18 cellular contexts compared by ENCODE assay signal in the genomic region with DNA sequence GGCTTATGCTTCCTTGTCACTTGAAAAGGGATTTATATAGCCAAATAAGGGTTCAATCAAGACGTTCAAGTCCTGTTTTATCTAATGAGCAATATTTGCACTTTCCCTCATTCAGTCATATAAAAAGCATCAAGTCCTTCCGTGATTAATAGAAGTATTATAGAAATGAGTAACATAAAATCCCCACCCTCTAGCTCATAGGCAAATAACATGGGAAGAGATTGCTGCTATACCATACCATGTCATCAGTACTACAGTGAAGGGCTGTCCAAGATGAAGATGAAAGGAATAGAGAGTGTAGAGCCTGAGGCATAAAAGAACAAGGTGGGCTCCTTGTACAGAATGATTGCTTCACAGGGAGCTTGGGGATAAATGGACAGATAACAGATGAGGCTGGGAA. TPM values are rescaled to one million over a fixed set of nuclear protein-coding genes. Genes with fewer than 3 reads are reported as not detected.
A peak's percentile ranks its signal among the peaks of the same experiment; 100 is the strongest.
DNase-seq lines count a peak whose midpoint lies in the region; ATAC-seq and TF ChIP-seq lines count a peak whose summit lies in the region.
"Had no signal": no experiment of that assay in that cellular context is flagged by ENCODE, and none has a peak within 500 bp of the region (broad histone marks: within the 10 kb centered on the region; RNA-seq: fewer than 3 reads in every experiment).

No MANE protein-coding gene starts in this region.

- no peak overlapping the region for H3K4me3 Mint-ChIP-seq in stimulated activated naive CD8-positive, alpha-beta T cell treated with anti-CD3 and anti-CD28 coated beads, Interleukin-15, amount 100 ng/mL, for 72 hours
- H3K4me3 Mint-ChIP-seq in stimulated activated effector memory CD8-positive, alpha-beta T cell treated with anti-CD3 and anti-CD28 coated beads, Interleukin-12 subunit alpha, Interleukin-12 subunit beta, amount 100 ng/mL, for 72 hours, result no peak overlapping the region
- H3K4me3 Mint-ChIP-seq: CD4-positive, alpha-beta T cell; GM23338; H9 had no signal

- no peak overlapping the region for H3K9ac ChIP-seq in PC-3 (ENCODE audit: low read length)
- no peak overlapping the region for H3K9ac ChIP-seq in Karpas-422 (ENCODE audit: low read length)
- H3K9ac ChIP-seq: BLaER1 treated with 17β-estradiol and CSF1 and Interleukin-3, amounts not matched to agents 10 nM and 100 nM; KMS-11 had no signal

- H3K9me3 Mint-ChIP-seq in stimulated activated naive CD8-positive, alpha-beta T cell treated with anti-CD3 and anti-CD28 coated beads, Interleukin-15, amount 100 ng/mL, for 72 hours, result peaks cover 12 to 20% of the 10 kb centered on the region in 2 donors
- H3K9me3 Mint-ChIP-seq in stimulated activated effector memory CD8-positive, alpha-beta T cell treated with anti-CD3 and anti-CD28 coated beads, Interleukin-12 subunit alpha, Interleukin-12 subunit beta, amount 100 ng/mL, for 72 hours, result peaks cover 9% of the 10 kb centered on the region

- H3K9me3 ChIP-seq in PC-3 (ENCODE audit: low read length), result no peaks in the 10 kb centered on the region
- peaks cover 0 to 17% (median 5%) of the 10 kb centered on the region in 11 donors for H3K9me3 ChIP-seq in heart right ventricle
- no peaks in the 10 kb centered on the region for H3K9me3 ChIP-seq in Karpas-422 (ENCODE audit: low read length)

- intact Hi-C loops in PC-3 (cut with micrococcal nuclease), result no loop called here
- intact Hi-C loops in heart right ventricle (cut with DNase I), result no loop called here

- no peak overlapping the region for H3K27ac Mint-ChIP-seq in stimulated activated naive CD8-positive, alpha-beta T cell treated with anti-CD3 and anti-CD28 coated beads, Interleukin-15, amount 100 ng/mL, for 72 hours
- H3K27ac Mint-ChIP-seq in stimulated activated effector memory CD8-positive, alpha-beta T cell treated with anti-CD3 and anti-CD28 coated beads, Interleukin-12 subunit alpha, Interleukin-12 subunit beta, amount 100 ng/mL, for 72 hours, result no peak overlapping the region
- H3K27ac Mint-ChIP-seq: CD4-positive, alpha-beta T cell; GM23338; H9 had no signal

- 33 to 44% methylated on average over 2 of the region's 2 CpGs for WGBS in heart right ventricle, 2 donors

- CTCF ChIA-PET in PC-3 (lab: Charles Lee), result no interaction called here

- no peaks in the 10 kb centered on the region for H3K9me2 ChIP-seq in PC-3 (replicated peaks; ENCODE audit: low read length)
- no peaks in the 10 kb centered on the region; the same call in 1 of the 2 replicates for H3K9me2 ChIP-seq in Karpas-422 (replicated peaks; ENCODE audit: insufficient read depth, low read length)

- BruUV-seq in PC-3 (replicated peaks; lab: Mats Ljungman, UMichigan), result no TSS peak

- H3K27me3 Mint-ChIP-seq in stimulated activated naive CD8-positive, alpha-beta T cell treated with anti-CD3 and anti-CD28 coated beads, Interleukin-15, amount 100 ng/mL, for 72 hours, result peaks cover 9% of the 10 kb centered on the region
- H3K27me3 Mint-ChIP-seq: CD4-positive, alpha-beta T cell had no signal

- H4K20me1 ChIP-seq in PC-3 (ENCODE audit: low read length) (no peaks in the 10 kb centered on the region), Karpas-422 (ENCODE audit: insufficient read depth, low read depth, low read length) (no peaks in the 10 kb centered on the region)
- H4K20me1 ChIP-seq: BLaER1 treated with 17β-estradiol and CSF1 and Interleukin-3, amounts not matched to agents 10 nM and 100 nM had no signal

- H3K36me3 ChIP-seq in PC-3 (ENCODE audit: low read depth, low read length) (no peaks in the 10 kb centered on the region), heart right ventricle (no peaks in the 10 kb centered on the region), Karpas-422 (ENCODE audit: insufficient read depth, low read length) (no peaks in the 10 kb centered on the region)
- H3K36me3 ChIP-seq: BLaER1 treated with 17β-estradiol and CSF1 and Interleukin-3, amounts not matched to agents 10 nM and 100 nM had no signal

- POLR2A ChIA-PET in PC-3 (lab: Charles Lee; ENCODE audit: unreplicated experiment), result no interaction called here

- no peak overlapping the region for H3K4me2 ChIP-seq in PC-3 (ENCODE audit: low read length)
- H3K4me2 ChIP-seq in Karpas-422 (ENCODE audit: low read depth, low read length, poor library complexity, severe bottlenecking), result no peak overlapping the region
- H3K4me2 ChIP-seq: BLaER1 treated with 17β-estradiol and CSF1 and Interleukin-3, amounts not matched to agents 10 nM and 100 nM; GM23338; KMS-11 had no signal

- no peak overlapping the region for H2AFZ ChIP-seq in PC-3 (ENCODE audit: low read length)
- no peak overlapping the region for H2AFZ ChIP-seq in Karpas-422 (ENCODE audit: low read length)
- H2AFZ ChIP-seq: GM23338 had no signal

- no peaks in the 10 kb centered on the region for H3K36me3 Mint-ChIP-seq in stimulated activated effector memory CD8-positive, alpha-beta T cell treated with anti-CD3 and anti-CD28 coated beads, Interleukin-12 subunit alpha, Interleukin-12 subunit beta, amount 100 ng/mL, for 72 hours

- H3K4me1 Mint-ChIP-seq in stimulated activated naive CD8-positive, alpha-beta T cell treated with anti-CD3 and anti-CD28 coated beads, Interleukin-15, amount 100 ng/mL, for 72 hours, result no peaks in the 10 kb centered on the region
- no peaks in the 10 kb centered on the region for H3K4me1 Mint-ChIP-seq in stimulated activated effector memory CD8-positive, alpha-beta T cell treated with anti-CD3 and anti-CD28 coated beads, Interleukin-12 subunit alpha, Interleukin-12 subunit beta, amount 100 ng/mL, for 72 hours
- H3K4me1 Mint-ChIP-seq: GM23338, H9 had no signal

- 0 out of 2 replicates have a peak overlapping the region, but pooled peaks have one; percentile 29 for H3K27ac ChIP-seq in PC-3 (ENCODE audit: low read length)
- H3K27ac ChIP-seq in heart right ventricle, result no peak overlapping the region
- no peak overlapping the region for H3K27ac ChIP-seq in Karpas-422 (ENCODE audit: low read length)
- H3K27ac ChIP-seq: BLaER1 treated with 17β-estradiol and CSF1 and Interleukin-3, amounts not matched to agents 10 nM and 100 nM; KMS-11 had no signal

- H3K79me2 ChIP-seq in PC-3 (ENCODE audit: low read length) (no peaks in the 10 kb centered on the region), Karpas-422 (ENCODE audit: low read length) (no peaks in the 10 kb centered on the region)

- TF ChIP-seq CTCF in PC-3 (conservative IDR thresholded peaks at IDR 0.05; ENCODE audit: low read depth, low read length) (no peak), heart right ventricle (IDR thresholded peaks at IDR 0.05) (no peak)

- DNase-seq in stimulated activated naive CD8-positive, alpha-beta T cell treated with anti-CD3 and anti-CD28 coated beads, Interleukin-15, amount 100 ng/mL, for 72 hours, result no peak
- DNase-seq in stimulated activated naive CD8-positive, alpha-beta T cell treated with anti-CD3 and anti-CD28 coated beads, Interleukin-15, Interleukin-2, amounts not matched to agents 100 U/mL and 50 U/mL, for 24 hours, result no peak
- DNase-seq in PC-3, result peak; percentile 27
- no peak for DNase-seq in stimulated activated effector memory CD8-positive, alpha-beta T cell treated with anti-CD3 and anti-CD28 coated beads, Interleukin-12 subunit alpha, Interleukin-12 subunit beta, amount 100 ng/mL, for 72 hours (ENCODE audit: low spot score in 2 of 2)
- DNase-seq in heart right ventricle, result no peak
- no peak for DNase-seq in Karpas-422
- DNase-seq: 8988T; ACHN; Calu3; CD4-positive, alpha-beta T cell; DMS 273 treated with DMSO at 0.1 percent for 48 hours; H9 had no signal

- H3K27me3 ChIP-seq in PC-3 (ENCODE audit: low read length), result no peaks in the 10 kb centered on the region
- no peaks in the 10 kb centered on the region for H3K27me3 ChIP-seq in heart right ventricle
- H3K27me3 ChIP-seq in Karpas-422 (ENCODE audit: low read length), result no peaks in the 10 kb centered on the region
- H3K27me3 ChIP-seq: BLaER1 treated with 17β-estradiol and CSF1 and Interleukin-3, amounts not matched to agents 10 nM and 100 nM had no signal

- peak; percentile 39 for ATAC-seq in stimulated activated naive CD8-positive, alpha-beta T cell treated with anti-CD3 and anti-CD28 coated beads, Interleukin-15, amount 100 ng/mL, for 72 hours
- no peak for ATAC-seq in stimulated activated naive CD8-positive, alpha-beta T cell treated with anti-CD3 and anti-CD28 coated beads, Interleukin-15, Interleukin-2, amounts not matched to agents 100 U/mL and 50 U/mL, for 24 hours
- ATAC-seq in HG03378 (IDR thresholded peaks at IDR 0.05; ENCODE audit: unreplicated experiment) (peak; percentile 62), PC-3 (peak; percentile 61), heart right ventricle (no peak), GM21825 (IDR thresholded peaks at IDR 0.05; ENCODE audit: unreplicated experiment) (no peak)
- ATAC-seq in stimulated activated effector memory CD8-positive, alpha-beta T cell treated with anti-CD3 and anti-CD28 coated beads, Interleukin-12 subunit alpha, Interleukin-12 subunit beta, amount 100 ng/mL, for 72 hours, result peak; percentile 55
- ATAC-seq: GM23338, HepG2 had no signal

- H3K4me1 ChIP-seq in PC-3 (ENCODE audit: insufficient read depth, low read length) (no peaks in the 10 kb centered on the region; the same call in 1 of the 2 replicates), heart right ventricle (no peaks in the 10 kb centered on the region), Karpas-422 (ENCODE audit: low read length) (no peaks in the 10 kb centered on the region)
- H3K4me1 ChIP-seq: BLaER1 treated with 17β-estradiol and CSF1 and Interleukin-3, amounts not matched to agents 10 nM and 100 nM had no signal

- no peaks in the 10 kb centered on the region for H3F3A ChIP-seq in PC-3 (ENCODE audit: low read length, unreplicated experiment)

- H3K4me3 ChIP-seq in PC-3 (ENCODE audit: low read length), result no peak overlapping the region
- H3K4me3 ChIP-seq in heart right ventricle, result no peak overlapping the region
- H3K4me3 ChIP-seq in Karpas-422 (ENCODE audit: low read length), result no peak overlapping the region
- H3K4me3 ChIP-seq: BLaER1 treated with 17β-estradiol and CSF1 and Interleukin-3, amounts not matched to agents 10 nM and 100 nM; GM23338 had no signal

RNA-seq across cellular contexts. Expression of a gene that starts 20.4 kb away (rescaled TPM):
- total RNA-seq in PC-3 (2014; rRNA removed) (not detected in 2 replicates), heart right ventricle (1 to 10 TPM in 7 of 10 donors, under 1 TPM in 3; 0.74 to 3.4 (median 1.3) TPM)
- polyA plus RNA-seq in heart right ventricle, result 1 to 10 TPM in 1 of 2 donors, under 1 TPM in 1; 0.15 to 1.1 TPM
- 0.14 and 0.30 TPM in 2 replicates for total RNA-seq in Karpas-422 (2014; rRNA removed; shearing (Covaris generic); ENCODE audit: low replicate concordance)
- total RNA-seq: Calu3 had no signal

Comparison
In these comparisons a context has a peak if more than half of its experiments do, and no peak if none do; other contexts are left out.
1. ATAC-seq: peak in stimulated activated naive CD8-positive, alpha-beta T cell treated with anti-CD3 and anti-CD28 coated beads, Interleukin-15, amount 100 ng/mL, for 72 hours (single experiment), HG03378 (single experiment), PC-3 (single experiment) and stimulated activated effector memory CD8-positive, alpha-beta T cell treated with anti-CD3 and anti-CD28 coated beads, Interleukin-12 subunit alpha, Interleukin-12 subunit beta, amount 100 ng/mL, for 72 hours (single experiment); none in stimulated activated naive CD8-positive, alpha-beta T cell treated with anti-CD3 and anti-CD28 coated beads, Interleukin-15, Interleukin-2, amounts not matched to agents 100 U/mL and 50 U/mL, for 24 hours (single experiment), heart right ventricle (0 of 8) and GM21825 (single experiment).